ENCODE assay signal across 8 cellular contexts in genomic region chr2:16546128-16546754, GRCh38.
DNase-seq lines count a peak whose midpoint lies in the region; ATAC-seq and TF ChIP-seq lines count a peak whose summit lies in the region.

No MANE protein-coding gene starts in this region.

- TF ChIP-seq CTCF in choroid plexus epithelial cell (conservative IDR thresholded peaks at IDR 0.05; ENCODE audit: low read depth, low read length) = no peak

- no peak overlapping the region for H3K18ac ChIP-seq in mesendoderm (ENCODE audit: low read length)

- no peaks in the 10 kb centered on the region for H3K36me3 Mint-ChIP-seq in activated naive CD8-positive, alpha-beta T cell treated with anti-CD3 and anti-CD28 coated beads for 36 hours
- H3K36me3 Mint-ChIP-seq in stimulated activated effector memory CD8-positive, alpha-beta T cell treated with anti-CD3 and anti-CD28 coated beads, Interleukin-12 subunit alpha, Interleukin-12 subunit beta, amount 100 ng/mL, for 72 hours = no peaks in the 10 kb centered on the region

- H2AK5ac ChIP-seq in mesendoderm (ENCODE audit: low read length) = no peak overlapping the region

- no peak overlapping the region for H2BK5ac ChIP-seq in mesendoderm (ENCODE audit: low read length)

- no peak overlapping the region for H2BK120ac ChIP-seq in mesendoderm (ENCODE audit: low read depth, low read length)

- H3K27me3 ChIP-seq in mesendoderm (ENCODE audit: insufficient read depth, low read length, poor library complexity) = no peaks in the 10 kb centered on the region

- H3K9ac ChIP-seq in mesendoderm (ENCODE audit: low read length) = no peak overlapping the region

- H2BK15ac ChIP-seq in mesendoderm (replicated peaks; ENCODE audit: low read depth) = no peak overlapping the region

- H3K4me3 ChIP-seq in choroid plexus epithelial cell (ENCODE audit: low read depth, low read length) (no peak overlapping the region), mesendoderm (ENCODE audit: low read length) (no peak overlapping the region)

- H3K27ac Mint-ChIP-seq in activated naive CD8-positive, alpha-beta T cell treated with anti-CD3 and anti-CD28 coated beads for 36 hours = no peak overlapping the region
- no peak overlapping the region for H3K27ac Mint-ChIP-seq in stimulated activated effector memory CD8-positive, alpha-beta T cell treated with anti-CD3 and anti-CD28 coated beads, Interleukin-12 subunit alpha, Interleukin-12 subunit beta, amount 100 ng/mL, for 72 hours

- no peaks in the 10 kb centered on the region for H3K79me1 ChIP-seq in mesendoderm (ENCODE audit: low read length)

- H3K4me2 ChIP-seq in mesendoderm (ENCODE audit: low read length) = no peak overlapping the region

- H3K4me1 ChIP-seq in mesendoderm (ENCODE audit: control insufficient read depth, low read depth, low read length) = no peaks in the 10 kb centered on the region

- no peak overlapping the region for H3K56ac ChIP-seq in mesendoderm (ENCODE audit: low read length)

- DNase-seq in MV-4-11 (lab: John Stamatoyannopoulos, UW) (peak; percentile 30), choroid plexus epithelial cell (ENCODE audit: low read depth) (peak; percentile 64), mesendoderm (peak; percentile 80), NCI-H2227 (lab: John Stamatoyannopoulos, UW; ENCODE audit: unreplicated experiment) (no peak)
- no peak for DNase-seq in activated naive CD8-positive, alpha-beta T cell treated with anti-CD3 and anti-CD28 coated beads for 36 hours
- DNase-seq in stimulated activated effector memory CD8-positive, alpha-beta T cell treated with anti-CD3 and anti-CD28 coated beads, Interleukin-12 subunit alpha, Interleukin-12 subunit beta, amount 100 ng/mL, for 72 hours (ENCODE audit: low spot score in 2 of 2) = no peak

- H3K23ac ChIP-seq in mesendoderm (ENCODE audit: low read length) = no peak overlapping the region

- no peaks in the 10 kb centered on the region for H3K36me3 ChIP-seq in mesendoderm (ENCODE audit: control insufficient read depth, insufficient read depth, low read length)

- H3K4me3 Mint-ChIP-seq in activated naive CD8-positive, alpha-beta T cell treated with anti-CD3 and anti-CD28 coated beads for 36 hours = no peak overlapping the region
- H3K4me3 Mint-ChIP-seq in stimulated activated effector memory CD8-positive, alpha-beta T cell treated with anti-CD3 and anti-CD28 coated beads, Interleukin-12 subunit alpha, Interleukin-12 subunit beta, amount 100 ng/mL, for 72 hours = no peak overlapping the region

- H3K27ac ChIP-seq in mesendoderm (ENCODE audit: low read depth, low read length) = no peak overlapping the region

- no peak overlapping the region for H4K8ac ChIP-seq in mesendoderm (ENCODE audit: low read depth, low read length)

- H3K9me3 Mint-ChIP-seq in activated naive CD8-positive, alpha-beta T cell treated with anti-CD3 and anti-CD28 coated beads for 36 hours = peaks cover 2% of the 10 kb centered on the region
- H3K9me3 Mint-ChIP-seq in stimulated activated effector memory CD8-positive, alpha-beta T cell treated with anti-CD3 and anti-CD28 coated beads, Interleukin-12 subunit alpha, Interleukin-12 subunit beta, amount 100 ng/mL, for 72 hours = peaks cover 6% of the 10 kb centered on the region

- H3K27me3 Mint-ChIP-seq in activated naive CD8-positive, alpha-beta T cell treated with anti-CD3 and anti-CD28 coated beads for 36 hours = peaks cover 11% of the 10 kb centered on the region

- peak; percentile 48 for ATAC-seq in GM18867 (IDR thresholded peaks at IDR 0.05; ENCODE audit: unreplicated experiment)
- no peak for ATAC-seq in GM18909 (IDR thresholded peaks at IDR 0.05; ENCODE audit: poor library complexity, unreplicated experiment)
- ATAC-seq in stimulated activated effector memory CD8-positive, alpha-beta T cell treated with anti-CD3 and anti-CD28 coated beads, Interleukin-12 subunit alpha, Interleukin-12 subunit beta, amount 100 ng/mL, for 72 hours = no peak

- H3K79me2 ChIP-seq in mesendoderm (ENCODE audit: control insufficient read depth, insufficient read depth, low read length) = no peaks in the 10 kb centered on the region

- no peaks in the 10 kb centered on the region for H3K4me1 Mint-ChIP-seq in activated naive CD8-positive, alpha-beta T cell treated with anti-CD3 and anti-CD28 coated beads for 36 hours
- no peaks in the 10 kb centered on the region for H3K4me1 Mint-ChIP-seq in stimulated activated effector memory CD8-positive, alpha-beta T cell treated with anti-CD3 and anti-CD28 coated beads, Interleukin-12 subunit alpha, Interleukin-12 subunit beta, amount 100 ng/mL, for 72 hours

- H4K5ac ChIP-seq in mesendoderm (ENCODE audit: low read length) = no peak overlapping the region

- no CpG with 5 or more reads among the region's 2 CpGs for WGBS in mesendoderm (ENCODE audit: extremely low coverage, insufficient coverage, low lambda C conversion rate)

- H3K4ac ChIP-seq in mesendoderm (ENCODE audit: low read depth, low read length) = no peak overlapping the region

Comparison
In these comparisons a context has a peak if more than half of its experiments do, and no peak if none do; other contexts are left out.
1. DNase-seq: peak in MV-4-11 (single experiment), choroid plexus epithelial cell (single experiment) and mesendoderm (single experiment); none in NCI-H2227 (single experiment), activated naive CD8-positive, alpha-beta T cell treated with anti-CD3 and anti-CD28 coated beads for 36 hours (single experiment) and stimulated activated effector memory CD8-positive, alpha-beta T cell treated with anti-CD3 and anti-CD28 coated beads, Interleukin-12 subunit alpha, Interleukin-12 subunit beta, amount 100 ng/mL, for 72 hours (0 of 2).